14 cellular contexts compared by ENCODE assay signal in the genomic region with DNA sequence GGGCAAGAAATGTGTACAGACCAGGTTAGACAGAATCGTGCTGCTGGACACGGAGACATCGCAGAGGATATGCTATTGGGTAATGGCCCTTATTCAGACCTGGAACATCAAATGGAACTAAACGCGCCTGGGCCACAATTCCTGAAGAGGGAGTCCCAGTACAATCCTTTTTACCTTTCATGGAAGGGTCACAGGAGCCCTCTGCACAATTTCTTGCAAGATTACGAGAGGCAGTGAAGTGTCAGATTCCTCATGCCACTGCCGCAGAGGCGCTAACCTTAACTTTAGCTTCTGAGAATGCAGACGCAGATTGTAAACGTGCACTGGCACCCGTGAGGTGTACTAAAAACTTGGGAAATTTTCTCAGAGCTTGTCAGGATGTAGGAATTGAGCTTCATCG. TPM values are rescaled to one million over a fixed set of nuclear protein-coding genes. Genes with fewer than 3 reads are reported as not detected.
DNase-seq lines count a peak whose midpoint lies in the region; ATAC-seq and TF ChIP-seq lines count a peak whose summit lies in the region.
"Had no signal": no experiment of that assay in that cellular context is flagged by ENCODE, and none has a peak within 500 bp of the region (broad histone marks: within the 10 kb centered on the region; RNA-seq: fewer than 3 reads in every experiment).

No MANE protein-coding gene starts in this region.

- TF ChIP-seq RAD21 in HCT116 (IDR thresholded peaks at IDR 0.05; ENCODE audit: low read depth), result no peak

- H3K27ac ChIP-seq in HCT116 (ENCODE audit: low read depth, low read length) (no peak overlapping the region), mesendoderm (ENCODE audit: low read depth, low read length) (no peak overlapping the region)
- H3K27ac ChIP-seq: HL-60 had no signal

- H3K9ac ChIP-seq in HCT116 (ENCODE audit: low read length) (no peak overlapping the region), mesendoderm (ENCODE audit: low read length) (no peak overlapping the region)

- H4K20me1 ChIP-seq in HCT116 (ENCODE audit: insufficient read depth), result no peaks in the 10 kb centered on the region

- H3K79me2 ChIP-seq in HCT116 (ENCODE audit: insufficient read depth, low read length) (no peaks in the 10 kb centered on the region), mesendoderm (ENCODE audit: control insufficient read depth, insufficient read depth, low read length) (no peaks in the 10 kb centered on the region)

- H3K4me1 ChIP-seq in HCT116 (ENCODE audit: control insufficient read depth in 1 of 2, insufficient read depth in 2 of 2, low read length in 2 of 2) (peaks cover 6 to 10% of the 10 kb centered on the region in 2 experiments), mesendoderm (ENCODE audit: control insufficient read depth, low read depth, low read length) (no peaks in the 10 kb centered on the region)

- no peak overlapping the region for H2BK120ac ChIP-seq in mesendoderm (ENCODE audit: low read depth, low read length)

- H3K36me3 ChIP-seq in HCT116 (ENCODE audit: control insufficient read depth in 1 of 2, insufficient read depth in 2 of 2, low read length in 2 of 2), result no peaks in the 10 kb centered on the region
- no peaks in the 10 kb centered on the region for H3K36me3 ChIP-seq in mesendoderm (ENCODE audit: control insufficient read depth, insufficient read depth, low read length)

- ATAC-seq in HCT116 (peak; percentile 34; the same call in 1 of the 2 replicates), HG02973 (IDR thresholded peaks at IDR 0.05; ENCODE audit: unreplicated experiment) (no peak)

- H4K5ac ChIP-seq in mesendoderm (ENCODE audit: low read length), result no peak overlapping the region

- H3K23ac ChIP-seq in mesendoderm (ENCODE audit: low read length), result no peak overlapping the region

- no peak overlapping the region for H4K8ac ChIP-seq in mesendoderm (ENCODE audit: low read depth, low read length)

- H3K4me3 ChIP-seq in HCT116 (replicated peaks in 1 of 2; ENCODE audit: low read depth in 1 of 2, low read length in 2 of 2) (no peak overlapping the region), mesendoderm (ENCODE audit: low read length) (no peak overlapping the region)

- H2BK15ac ChIP-seq in mesendoderm (replicated peaks; ENCODE audit: low read depth), result no peak overlapping the region

- no peak overlapping the region for H2BK5ac ChIP-seq in mesendoderm (ENCODE audit: low read length)

- TF ChIP-seq CTCF in HCT116 (IDR thresholded peaks at IDR 0.05 in 2 of 3, conservative IDR thresholded peaks at IDR 0.05 in 1 of 3; ENCODE audit: borderline replicate concordance in 1 of 3, insufficient read depth in 1 of 3, low read depth in 2 of 3, low read length in 2 of 3), result 0 out of 6 replicates have a peak, but pooled peaks of 2 of the 3 experiments have one; percentile 9 to 11

- H3K79me1 ChIP-seq in mesendoderm (ENCODE audit: low read length), result no peaks in the 10 kb centered on the region

- no peak overlapping the region for H3K18ac ChIP-seq in mesendoderm (ENCODE audit: low read length)

- RAD21 ChIA-PET in HCT116 (lab: Charles Lee; ENCODE audit: low non-redundant PET in 1 of 2, low total read pairs in 2 of 2, uncharacterized antibody in 2 of 2, unreplicated experiment in 2 of 2), result no interaction called here

- no TSS peak for BruUV-seq in HCT116 (replicated peaks; lab: Mats Ljungman, UMichigan)

- H3K9me3 ChIP-seq in HCT116 (ENCODE audit: control insufficient read depth in 1 of 2, insufficient read depth in 1 of 2, low read depth in 1 of 2, low read length in 2 of 2), result no peaks in the 10 kb centered on the region

- DNase-seq in ELR (ENCODE audit: low read depth) (peak; percentile 31), HCT116 (ENCODE audit: low read depth, low spot score) (no peak), kidney tubule cell (ENCODE audit: low spot score) (peak; percentile 34), renal cortical epithelial cell (ENCODE audit: low read depth) (peak; percentile 26), mesendoderm (no peak), SIG-M5 (lab: John Stamatoyannopoulos, UW) (no peak)
- DNase-seq: C1 segment of cervical spinal cord; CD4-positive, alpha-beta T cell; DMS79; HCEC 1CT had no signal

- H3K4ac ChIP-seq in mesendoderm (ENCODE audit: low read depth, low read length), result no peak overlapping the region

- no peak overlapping the region for H2AK5ac ChIP-seq in mesendoderm (ENCODE audit: low read length)

- H2AFZ ChIP-seq in HCT116 (ENCODE audit: low read depth, low read length, poor library complexity, severe bottlenecking), result no peak overlapping the region

- CTCF ChIA-PET in HCT116 (lab: Charles Lee), result interaction anchor here (0.9 kb wide), 1 partner anchor 18 kb away, joined by 3 read pairs; no protein-coding TSS in a partner anchor

- intact Hi-C loops in HCT116 (cut with micrococcal nuclease), result no loop called here

- H3K27me3 ChIP-seq in HCT116 (ENCODE audit: insufficient read depth, low read length), result peaks cover 6% of the 10 kb centered on the region; the same call in 1 of the 2 replicates
- no peaks in the 10 kb centered on the region for H3K27me3 ChIP-seq in mesendoderm (ENCODE audit: insufficient read depth, low read length, poor library complexity)

- H3K56ac ChIP-seq in mesendoderm (ENCODE audit: low read length), result no peak overlapping the region

- POLR2A ChIA-PET in HCT116 (lab: Charles Lee), result no interaction called here

- WGBS in mesendoderm (ENCODE audit: extremely low coverage, insufficient coverage, low lambda C conversion rate), result no CpG with 5 or more reads among the region's 12 CpGs

- TF ChIP-seq POLR2A in HCT116 (IDR thresholded peaks at IDR 0.05; ENCODE audit: borderline replicate concordance, extremely low read depth, insufficient read depth, insufficient read length), result no peak

- H3K4me2 ChIP-seq in HCT116 (ENCODE audit: low read length) (no peak overlapping the region), mesendoderm (ENCODE audit: low read length) (no peak overlapping the region)

- H3K9me2 ChIP-seq in HCT116 (ENCODE audit: insufficient read depth), result no peaks in the 10 kb centered on the region

TF ChIP-seq in HCT116, 20 proteins besides CTCF, POLR2A, EP300 and RAD21 (continues in another document):
- TF ChIP-seq POLR2AphosphoS5 (IDR thresholded peaks at IDR 0.05; ENCODE audit: low read depth, low read length), result no peak
- no peak for TF ChIP-seq FOSL1 (IDR thresholded peaks at IDR 0.05; ENCODE audit: low read depth)
- no peak for TF ChIP-seq ZNF274 (IDR thresholded peaks at IDR 0.05; ENCODE audit: low read depth, low read length)
- TF ChIP-seq ELF1 (IDR thresholded peaks at IDR 0.05; ENCODE audit: borderline replicate concordance, low read depth), result no peak
- no peak for TF ChIP-seq REST (IDR thresholded peaks at IDR 0.05; ENCODE audit: low read depth)
- TF ChIP-seq EZH2 (IDR thresholded peaks at IDR 0.05), result no peak
- TF ChIP-seq YY1 (IDR thresholded peaks at IDR 0.05; ENCODE audit: extremely low read depth, insufficient replicate concordance, low read depth, low read length), result no peak
- TF ChIP-seq EGR1 (IDR thresholded peaks at IDR 0.05; ENCODE audit: low read depth), result no peak
- no peak for TF ChIP-seq CEBPB (IDR thresholded peaks at IDR 0.05; ENCODE audit: low read depth)
- no peak for TF ChIP-seq ATF3 (IDR thresholded peaks at IDR 0.05)
- TF ChIP-seq SRF (IDR thresholded peaks at IDR 0.05; ENCODE audit: low read depth), result no peak
- no peak for TF ChIP-seq SP1 (IDR thresholded peaks at IDR 0.05; ENCODE audit: low read depth)

RNA-seq across cellular contexts. Expression of gene CLEC4M, which starts 18.1 kb away (rescaled TPM):
- total RNA-seq in HCT116 (2021; ENCODE audit: unreplicated experiment), result not detected
- not detected in 2 replicates for polyA plus RNA-seq in HCT116 (2012)
- total RNA-seq in renal cortical epithelial cell, result not detected in 2 replicates
- polyA plus RNA-seq in mesendoderm (2013, experiment 1 of 2), result not detected
- not detected for polyA plus RNA-seq in mesendoderm (2013, experiment 2 of 2)
- total RNA-seq: CD4-positive, alpha-beta T cell; H4 had no signal

RNA-seq across cellular contexts. Expression of gene CD209, which starts 33.8 kb away (rescaled TPM):
- total RNA-seq in HCT116 (2021; ENCODE audit: unreplicated experiment) (not detected), renal cortical epithelial cell (0.15 TPM in 1 of 2 replicates, not detected in the other)
- not detected in 2 replicates for polyA plus RNA-seq in HCT116 (2012)
- polyA plus RNA-seq in mesendoderm (2013, experiment 1 of 2), result 0.07 TPM
- polyA plus RNA-seq in mesendoderm (2013, experiment 2 of 2), result 0.06 TPM
- total RNA-seq: B cell; CD4-positive, alpha-beta T cell had no signal

RNA-seq across cellular contexts. Expression of gene EVI5L, which starts 48.9 kb away (rescaled TPM):
- total RNA-seq in HCT116 (2021; ENCODE audit: unreplicated experiment) (15.0 TPM), renal cortical epithelial cell (10.8 and 22.9 TPM in 2 replicates)
- 17.1 and 21.0 TPM in 2 replicates for polyA plus RNA-seq in HCT116 (2012)
- polyA plus RNA-seq in mesendoderm (2013, experiment 1 of 2), result 1.5 TPM
- 1.5 TPM for polyA plus RNA-seq in mesendoderm (2013, experiment 2 of 2)

RNA-seq across cellular contexts. Expression of gene CLEC4G, which starts 49.2 kb away (rescaled TPM):
- total RNA-seq in HCT116 (2021; ENCODE audit: unreplicated experiment) (not detected), renal cortical epithelial cell (not detected in 2 replicates)
- not detected in 2 replicates for polyA plus RNA-seq in HCT116 (2012)
- polyA plus RNA-seq in mesendoderm (2013, experiment 1 of 2), result 0.03 TPM
- polyA plus RNA-seq in mesendoderm (2013, experiment 2 of 2), result 0.07 TPM
- total RNA-seq: B cell; CD4-positive, alpha-beta T cell; H4 had no signal

Comparison
In these comparisons a context has a peak if more than half of its experiments do, and no peak if none do; other contexts are left out.
1. DNase-seq: peak in ELR (single experiment), kidney tubule cell (single experiment) and renal cortical epithelial cell (single experiment); none in HCT116 (single experiment), mesendoderm (single experiment) and SIG-M5 (single experiment).